Comparison of ENCODE assay signal across 1 cellular context in the genomic region with DNA sequence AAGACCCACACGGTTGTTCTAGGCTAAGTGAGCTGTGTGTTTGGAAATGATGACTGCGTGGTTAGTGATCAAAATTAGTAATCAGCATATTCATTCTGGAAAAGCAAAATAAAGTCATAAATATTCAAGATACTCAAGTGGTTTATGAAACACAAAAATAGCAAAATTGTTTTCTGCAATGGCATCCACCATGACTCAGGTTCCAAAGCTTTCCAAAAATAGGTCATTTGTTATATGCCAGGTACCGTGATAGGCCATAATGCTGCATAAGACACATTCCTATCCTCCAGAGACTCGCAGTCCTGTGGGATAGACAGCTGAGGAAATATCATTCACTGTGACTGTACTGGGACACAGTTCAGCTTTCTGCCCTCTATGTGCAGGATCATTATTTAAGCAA.
TF ChIP-seq lines count a peak whose summit lies in the region.

No MANE protein-coding gene starts in this region.

TF ChIP-seq in SK-N-SH, 30 proteins besides CTCF, POLR2A, EP300 and RAD21 (continued from another document):
- TF ChIP-seq, protein P1, sequence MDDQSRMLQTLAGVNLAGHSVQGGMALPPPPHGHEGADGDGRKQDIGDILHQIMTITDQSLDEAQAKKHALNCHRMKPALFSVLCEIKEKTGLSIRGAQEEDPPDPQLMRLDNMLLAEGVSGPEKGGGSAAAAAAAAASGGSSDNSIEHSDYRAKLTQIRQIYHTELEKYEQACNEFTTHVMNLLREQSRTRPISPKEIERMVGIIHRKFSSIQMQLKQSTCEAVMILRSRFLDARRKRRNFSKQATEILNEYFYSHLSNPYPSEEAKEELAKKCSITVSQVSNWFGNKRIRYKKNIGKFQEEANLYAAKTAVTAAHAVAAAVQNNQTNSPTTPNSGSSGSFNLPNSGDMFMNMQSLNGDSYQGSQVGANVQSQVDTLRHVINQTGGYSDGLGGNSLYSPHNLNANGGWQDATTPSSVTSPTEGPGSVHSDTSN (IDR thresholded peaks at IDR 0.05) = 0 out of 2 replicates have a peak, but pooled peaks have one; percentile 21
- TF ChIP-seq, protein P2, sequence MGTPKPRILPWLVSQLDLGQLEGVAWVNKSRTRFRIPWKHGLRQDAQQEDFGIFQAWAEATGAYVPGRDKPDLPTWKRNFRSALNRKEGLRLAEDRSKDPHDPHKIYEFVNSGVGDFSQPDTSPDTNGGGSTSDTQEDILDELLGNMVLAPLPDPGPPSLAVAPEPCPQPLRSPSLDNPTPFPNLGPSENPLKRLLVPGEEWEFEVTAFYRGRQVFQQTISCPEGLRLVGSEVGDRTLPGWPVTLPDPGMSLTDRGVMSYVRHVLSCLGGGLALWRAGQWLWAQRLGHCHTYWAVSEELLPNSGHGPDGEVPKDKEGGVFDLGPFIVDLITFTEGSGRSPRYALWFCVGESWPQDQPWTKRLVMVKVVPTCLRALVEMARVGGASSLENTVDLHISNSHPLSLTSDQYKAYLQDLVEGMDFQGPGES (IDR thresholded peaks at IDR 0.05; ENCODE audit: low read depth, low read length) = no peak
- TF ChIP-seq TEAD4 (IDR thresholded peaks at IDR 0.05; ENCODE audit: borderline replicate concordance, insufficient read depth) = no peak
- TF ChIP-seq FOXJ3 (CRISPR knock-in tag; IDR thresholded peaks at IDR 0.05) = no peak
- no peak for TF ChIP-seq TAF1 (IDR thresholded peaks at IDR 0.05; ENCODE audit: borderline replicate concordance, low read depth, low read length)
- no peak for TF ChIP-seq FOXM1 (IDR thresholded peaks at IDR 0.05; ENCODE audit: low read depth)
- peak; percentile 16; the same call in 1 of the 2 replicates for TF ChIP-seq FOSL2 (IDR thresholded peaks at IDR 0.05; ENCODE audit: borderline replicate concordance, low read depth)
- TF ChIP-seq MEF2A (IDR thresholded peaks at IDR 0.05; ENCODE audit: borderline replicate concordance, low read depth) = peak; percentile 87
- TF ChIP-seq CHD2 (IDR thresholded peaks at IDR 0.05; ENCODE audit: low read length, partially characterized antibody) = no peak
- no peak for TF ChIP-seq SIN3A (IDR thresholded peaks at IDR 0.05; ENCODE audit: borderline replicate concordance, low read depth, low read length)
- TF ChIP-seq RFX5 (IDR thresholded peaks at IDR 0.05; ENCODE audit: low read length) = no peak
- TF ChIP-seq SMC3 (IDR thresholded peaks at IDR 0.05; ENCODE audit: low read depth, low read length) = no peak
- TF ChIP-seq JUND (IDR thresholded peaks at IDR 0.05) = no peak
- TF ChIP-seq ELF1 (IDR thresholded peaks at IDR 0.05) = no peak
- TF ChIP-seq POLR2AphosphoS5 (IDR thresholded peaks at IDR 0.05; ENCODE audit: low read depth, low read length) = no peak; the same call in 1 of the 2 replicates
- TF ChIP-seq, protein P3, sequence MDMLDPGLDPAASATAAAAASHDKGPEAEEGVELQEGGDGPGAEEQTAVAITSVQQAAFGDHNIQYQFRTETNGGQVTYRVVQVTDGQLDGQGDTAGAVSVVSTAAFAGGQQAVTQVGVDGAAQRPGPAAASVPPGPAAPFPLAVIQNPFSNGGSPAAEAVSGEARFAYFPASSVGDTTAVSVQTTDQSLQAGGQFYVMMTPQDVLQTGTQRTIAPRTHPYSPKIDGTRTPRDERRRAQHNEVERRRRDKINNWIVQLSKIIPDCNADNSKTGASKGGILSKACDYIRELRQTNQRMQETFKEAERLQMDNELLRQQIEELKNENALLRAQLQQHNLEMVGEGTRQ (IDR thresholded peaks at IDR 0.05; ENCODE audit: borderline replicate concordance, low read depth, low read length) = no peak
- TF ChIP-seq, protein P4, sequence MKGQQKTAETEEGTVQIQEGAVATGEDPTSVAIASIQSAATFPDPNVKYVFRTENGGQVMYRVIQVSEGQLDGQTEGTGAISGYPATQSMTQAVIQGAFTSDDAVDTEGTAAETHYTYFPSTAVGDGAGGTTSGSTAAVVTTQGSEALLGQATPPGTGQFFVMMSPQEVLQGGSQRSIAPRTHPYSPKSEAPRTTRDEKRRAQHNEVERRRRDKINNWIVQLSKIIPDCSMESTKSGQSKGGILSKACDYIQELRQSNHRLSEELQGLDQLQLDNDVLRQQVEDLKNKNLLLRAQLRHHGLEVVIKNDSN (IDR thresholded peaks at IDR 0.05; ENCODE audit: borderline replicate concordance, low read depth) = no peak
- no peak for TF ChIP-seq MXI1 (IDR thresholded peaks at IDR 0.05; ENCODE audit: low read depth, low read length)
- no peak for TF ChIP-seq YY1 (IDR thresholded peaks at IDR 0.05; ENCODE audit: low read depth)
TF ChIP-seq in SK-N-SH: peak in this region for 4.
